ENCODE assay signal across 17 cellular contexts in genomic region chr2:99804969-99805368, GRCh38.
"Had no signal": no experiment of that assay in that cellular context is flagged by ENCODE, and none has a peak within 500 bp of the region (broad histone marks: within the 10 kb centered on the region; RNA-seq: fewer than 3 reads in every experiment).

No MANE protein-coding gene starts in this region.

- H3K4me3 ChIP-seq: cardiac muscle cell, gastrocnemius medialis had no signal

- ATAC-seq: activated CD8-positive, alpha-beta T cell treated with anti-CD3 and anti-CD28 coated beads for 36 hours; activated naive CD8-positive, alpha-beta T cell treated with anti-CD3 and anti-CD28 coated beads, Interleukin-2, amount 50 U/mL, for 24 hours; esophagus mucosa; gastrocnemius medialis; left ventricle myocardium superior; right cardiac atrium had no signal

- DNase-seq: activated CD4-positive, alpha-beta T cell treated with anti-CD3 and anti-CD28 coated beads, Interleukin-2, amount 10 ng/mL, durations not matched to agents 7 days and 5 days; activated CD4-positive, CD25-positive, alpha-beta regulatory T cell treated with anti-CD3 and anti-CD28 coated beads, Interleukin-2, amount 50 U/mL, for 72 hours; activated CD8-positive, alpha-beta T cell treated with anti-CD3 and anti-CD28 coated beads for 36 hours; activated gamma-delta T cell; activated naive CD4-positive, alpha-beta T cell treated with anti-CD3 and anti-CD28 coated beads, Interleukin-2, amount 50 U/mL, for 16 hours; activated naive CD8-positive, alpha-beta T cell treated with anti-CD3 and anti-CD28 coated beads, Interleukin-2, amount 50 U/mL, for 24 hours; gastrocnemius medialis; head of caudate nucleus; hypothalamus; left ventricle myocardium superior; mammary epithelial cell; midbrain; right cardiac atrium; stimulated activated CD4-positive, alpha-beta T cell treated with anti-CD3 and anti-CD28 coated beads, Interleukin-4, amount 100 ng/mL, for 24 hours; stimulated activated naive CD4-positive, alpha-beta T cell treated with Interleukin-2 at 50 U/mL for 16 hours had no signal
